ENCODE assay signal across 8 cellular contexts in genomic region chr19:42121666-42122069, GRCh38. TPM values are rescaled to one million over a fixed set of nuclear protein-coding genes. Genes with fewer than 3 reads are reported as not detected.
DNase-seq lines count a peak whose midpoint lies in the region; ATAC-seq and TF ChIP-seq lines count a peak whose summit lies in the region.

No MANE protein-coding gene starts in this region.

- peak overlapping the region; percentile 85 for H3K4me3 Mint-ChIP-seq in memory B cell

- H3K27ac Mint-ChIP-seq in memory B cell, result peak overlapping the region; percentile 94

- no peaks in the 10 kb centered on the region for H3K4me1 ChIP-seq in ascending aorta

- no peak overlapping the region for H3K4me3 ChIP-seq in ascending aorta

- DNase-seq in Right ventricle myocardium superior, result peak; percentile 77
- no peak for DNase-seq in cardiac septum (ENCODE audit: low spot score)
- peak; percentile 83 for DNase-seq in T1000 (lab: John Stamatoyannopoulos, UW)
- peak; percentile 34 to 73 for DNase-seq in ascending aorta (ENCODE audit: low spot score in 2 of 2)
- peak; percentile 41 to 50 for DNase-seq in memory B cell (ENCODE audit: low spot score in 2 of 2)
- peak; percentile 11 to 56 (median 39) for DNase-seq in stimulated activated naive CD4-positive, alpha-beta T cell (lab: John Stamatoyannopoulos, UW)
- DNase-seq in RPMI8226, result no peak
- DNase-seq in HuH-7 (ENCODE audit: low spot score), result no peak

- peaks cover 40% of the 10 kb centered on the region for H3K36me3 Mint-ChIP-seq in memory B cell

- peaks cover 70% of the 10 kb centered on the region for H3K4me1 Mint-ChIP-seq in memory B cell

- no peaks in the 10 kb centered on the region for H3K9me3 Mint-ChIP-seq in memory B cell

- H3K27me3 Mint-ChIP-seq in memory B cell, result no peaks in the 10 kb centered on the region

- intact Hi-C loops in Right ventricle myocardium superior (cut with DNase I), result no loop called here
- intact Hi-C loops in cardiac septum (cut with DNase I), result no loop called here
- intact Hi-C loops in ascending aorta (cut with DNase I), result no loop called here

- TF ChIP-seq CTCF in ascending aorta (IDR thresholded peaks at IDR 0.05), result no peak

- no peaks in the 10 kb centered on the region for H3K9me3 ChIP-seq in ascending aorta

- no peaks in the 10 kb centered on the region for H3K36me3 ChIP-seq in ascending aorta

- ATAC-seq in Right ventricle myocardium superior (ENCODE audit: poor library complexity), result peak; percentile 60
- ATAC-seq in memory B cell (ENCODE audit: low read depth), result peak; percentile 90

- no peak overlapping the region for H3K27ac ChIP-seq in ascending aorta

- no peaks in the 10 kb centered on the region for H3K27me3 ChIP-seq in ascending aorta

RNA-seq across cellular contexts. Expression of gene POU2F2, which starts 10.6 kb away (rescaled TPM):
- total RNA-seq in Right ventricle myocardium superior (0.91 TPM), cardiac septum (0.51 TPM), ascending aorta (not detected)

RNA-seq across cellular contexts. Expression of gene ZNF574, which starts 45.7 kb away (rescaled TPM):
- total RNA-seq in Right ventricle myocardium superior, result 8.4 TPM
- 8.3 TPM for total RNA-seq in cardiac septum
- 14.9 TPM for total RNA-seq in ascending aorta

RNA-seq across cellular contexts. Expression of gene GRIK5, which starts 51.7 kb away (rescaled TPM):
- total RNA-seq in Right ventricle myocardium superior (4.0 TPM), cardiac septum (4.6 TPM), ascending aorta (15.5 TPM)

Comparison
In these comparisons a context has a peak if more than half of its experiments do, and no peak if none do; other contexts are left out.
1. DNase-seq: peak in Right ventricle myocardium superior (single experiment), T1000 (single experiment), ascending aorta (2 of 2), memory B cell (2 of 2) and stimulated activated naive CD4-positive, alpha-beta T cell (6 of 6); none in cardiac septum (single experiment), RPMI8226 (single experiment) and HuH-7 (single experiment).